In the genomic region with DNA sequence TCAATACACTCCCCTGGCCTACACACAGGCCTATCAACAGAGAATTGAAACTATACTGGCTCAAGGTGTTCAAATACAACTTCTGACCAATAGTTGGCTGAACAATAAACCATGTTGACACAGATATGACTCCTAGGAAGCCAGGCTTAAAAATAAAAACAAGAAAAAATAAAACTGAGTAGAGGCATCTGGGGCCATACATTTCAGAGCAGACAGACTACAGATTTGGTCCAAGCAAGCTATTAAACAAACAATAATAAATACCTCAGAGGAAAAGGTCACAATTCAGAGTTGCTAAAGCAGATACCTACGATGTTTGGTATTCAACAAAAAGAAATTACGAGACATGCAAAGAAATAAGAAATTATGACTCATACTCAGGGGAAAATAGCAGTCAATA, we compare ENCODE assay signal across 25 cellular contexts.
"Had no signal": no experiment of that assay in that cellular context is flagged by ENCODE, and none has a peak within 500 bp of the region (broad histone marks: within the 10 kb centered on the region; RNA-seq: fewer than 3 reads in every experiment).

No MANE protein-coding gene starts in this region.

- H3K4me2 ChIP-seq: hepatocyte had no signal

- H3K4me1 ChIP-seq: ascending aorta, testis, transverse colon had no signal

- ATAC-seq: activated T-cell treated with anti-CD3 and anti-CD28 coated beads, Interleukin-2, amount 50 U/mL, for 72 hours; left cardiac atrium; left ventricle myocardium superior; mucosa of descending colon; natural killer cell treated with Interleukin-12 subunit alpha and Interleukin-12 subunit beta and Interleukin-15 and Interleukin-18, amount 100 ng/mL, for 72 hours; right cardiac atrium; stimulated activated naive CD8-positive, alpha-beta T cell treated with anti-CD3 and anti-CD28 coated beads, Interleukin-15, Interleukin-2, amounts not matched to agents 100 U/mL and 50 U/mL, for 24 hours had no signal

- H2AFZ ChIP-seq: hepatocyte had no signal

- H3K4me3 ChIP-seq: ascending aorta, coronary artery, dorsolateral prefrontal cortex, hepatocyte, mucosa of descending colon, testis, transverse colon had no signal

- H3K9me3 ChIP-seq: ascending aorta, mucosa of descending colon, testis, transverse colon had no signal

- H3K27me3 ChIP-seq: ascending aorta, brain microvascular endothelial cell, hepatocyte, testis, transverse colon had no signal

- H3K79me2 ChIP-seq: hepatocyte had no signal

- DNase-seq: activated CD4-positive, alpha-beta T cell treated with anti-CD3 and anti-CD28 coated beads for 4 hours; activated CD4-positive, alpha-beta T cell treated with anti-CD3 and anti-CD28 coated beads, Interleukin-2, amount 50 U/mL, for 4 hours; activated naive CD4-positive, alpha-beta T cell treated with anti-CD3 and anti-CD28 coated beads for 36 hours; activated naive CD8-positive, alpha-beta T cell treated with anti-CD3 and anti-CD28 coated beads, Interleukin-2, amount 10 ng/mL, durations not matched to agents 7 days and 5 days; activated T-cell treated with anti-CD3 and anti-CD28 coated beads for 4 hours; activated T-cell treated with anti-CD3 and anti-CD28 coated beads, Interleukin-2, amount 50 U/mL, for 72 hours; brain microvascular endothelial cell; dorsolateral prefrontal cortex; effector memory CD4-positive, alpha-beta T cell; glutamatergic neuron; islet precursor cell; left cardiac atrium; left ventricle myocardium superior; mucosa of descending colon; posterior cingulate gyrus; right cardiac atrium; stimulated activated CD4-positive, alpha-beta T cell treated with anti-CD3 and anti-CD28 coated beads, Interleukin-12 subunit alpha, Interleukin-12 subunit beta, amount 100 ng/mL, for 4 hours; stimulated activated CD4-positive, alpha-beta T cell treated with anti-CD3 and anti-CD28 coated beads, Interleukin-4, amount 100 ng/mL, for 1 hour; stimulated activated naive CD8-positive, alpha-beta T cell treated with anti-CD3 and anti-CD28 coated beads, Interleukin-15, Interleukin-2, amounts not matched to agents 100 U/mL and 50 U/mL, for 24 hours; testis; transverse colon had no signal

- H3K36me3 ChIP-seq: ascending aorta, brain microvascular endothelial cell, transverse colon had no signal

- H3K27ac ChIP-seq: ascending aorta, brain microvascular endothelial cell, coronary artery, dorsolateral prefrontal cortex, hepatocyte, testis, transverse colon had no signal
